2 cellular contexts compared by ENCODE assay signal in genomic region chr4:94480362-94480951, GRCh38.
TF ChIP-seq lines count a peak whose summit lies in the region.

No MANE protein-coding gene starts in this region.

TF ChIP-seq in HEK293, 187 proteins besides CTCF, POLR2A, EP300 and RAD21 (continued from another document):
- peak; percentile 33; the same call in 1 of the 2 replicates for TF ChIP-seq PRDM10 (tag by site-specific recombination; IDR thresholded peaks at IDR 0.05)
- no peak for TF ChIP-seq ZNF791 (tag by site-specific recombination; IDR thresholded peaks at IDR 0.05)
TF ChIP-seq in HEK293: peak in this region for 2.

TF ChIP-seq in WTC11, 78 proteins besides CTCF, POLR2A, EP300 and RAD21 (continued from another document):
- TF ChIP-seq, protein P1, sequence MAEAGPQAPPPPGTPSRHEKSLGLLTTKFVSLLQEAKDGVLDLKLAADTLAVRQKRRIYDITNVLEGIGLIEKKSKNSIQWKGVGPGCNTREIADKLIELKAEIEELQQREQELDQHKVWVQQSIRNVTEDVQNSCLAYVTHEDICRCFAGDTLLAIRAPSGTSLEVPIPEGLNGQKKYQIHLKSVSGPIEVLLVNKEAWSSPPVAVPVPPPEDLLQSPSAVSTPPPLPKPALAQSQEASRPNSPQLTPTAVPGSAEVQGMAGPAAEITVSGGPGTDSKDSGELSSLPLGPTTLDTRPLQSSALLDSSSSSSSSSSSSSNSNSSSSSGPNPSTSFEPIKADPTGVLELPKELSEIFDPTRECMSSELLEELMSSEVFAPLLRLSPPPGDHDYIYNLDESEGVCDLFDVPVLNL (CRISPR knock-in tag; IDR thresholded peaks at IDR 0.05; ENCODE audit: borderline replicate concordance, low read depth), result no peak
- no peak for TF ChIP-seq ZNF416 (CRISPR knock-in tag; IDR thresholded peaks at IDR 0.05)
- TF ChIP-seq ZSCAN18 (CRISPR knock-in tag; IDR thresholded peaks at IDR 0.05), result no peak
- no peak for TF ChIP-seq OVOL2 (CRISPR knock-in tag; IDR thresholded peaks at IDR 0.05; ENCODE audit: borderline replicate concordance)
- no peak for TF ChIP-seq KAT7 (CRISPR knock-in tag; IDR thresholded peaks at IDR 0.05; ENCODE audit: borderline replicate concordance)
- TF ChIP-seq, protein P2, sequence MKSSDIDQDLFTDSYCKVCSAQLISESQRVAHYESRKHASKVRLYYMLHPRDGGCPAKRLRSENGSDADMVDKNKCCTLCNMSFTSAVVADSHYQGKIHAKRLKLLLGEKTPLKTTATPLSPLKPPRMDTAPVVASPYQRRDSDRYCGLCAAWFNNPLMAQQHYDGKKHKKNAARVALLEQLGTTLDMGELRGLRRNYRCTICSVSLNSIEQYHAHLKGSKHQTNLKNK (CRISPR knock-in tag; IDR thresholded peaks at IDR 0.05), result no peak
- no peak for TF ChIP-seq SP1 (CRISPR knock-in tag; conservative IDR thresholded peaks at IDR 0.05)
- TF ChIP-seq NR2C2 (CRISPR knock-in tag; IDR thresholded peaks at IDR 0.05), result no peak
- no peak for TF ChIP-seq GRHL2 (CRISPR knock-in tag; IDR thresholded peaks at IDR 0.05; ENCODE audit: insufficient replicate concordance, severe bottlenecking)
